In the genomic region with DNA sequence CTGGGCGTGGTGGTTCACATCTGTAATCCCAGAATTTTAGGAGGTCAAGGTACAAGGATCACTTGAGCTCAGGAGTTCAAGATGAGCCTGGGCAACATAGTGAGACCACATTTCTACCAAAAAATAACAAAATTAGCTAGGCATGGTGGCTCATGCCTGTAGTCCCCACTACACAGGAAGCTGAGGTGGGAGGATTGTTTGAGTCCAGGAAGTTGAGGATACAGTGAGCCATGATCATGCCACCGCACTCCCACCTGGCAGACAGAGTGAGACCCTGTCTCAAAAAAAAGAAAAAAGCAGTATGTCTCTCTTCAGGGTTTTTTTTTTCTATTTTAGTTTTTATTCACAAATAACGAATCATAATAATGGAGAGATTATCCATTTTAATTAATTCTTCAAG, we compare ENCODE assay signal across 1 cellular context.
TF ChIP-seq lines count a peak whose summit lies in the region.

No MANE protein-coding gene starts in this region.

TF ChIP-seq in IMR-90, 13 proteins besides CTCF, POLR2A, EP300 and RAD21:
- TF ChIP-seq ELK1 (IDR thresholded peaks at IDR 0.05; ENCODE audit: borderline replicate concordance, low read depth, low read length) (no peak), RCOR1 (IDR thresholded peaks at IDR 0.05; ENCODE audit: insufficient replicate concordance, low read length) (no peak), MXI1 (IDR thresholded peaks at IDR 0.05; ENCODE audit: borderline replicate concordance, low read depth, low read length) (no peak), SMC3 (IDR thresholded peaks at IDR 0.05; ENCODE audit: low read depth, low read length) (no peak), MAZ (IDR thresholded peaks at IDR 0.05; ENCODE audit: borderline replicate concordance, low read depth, low read length) (no peak)
